8 cellular contexts compared by ENCODE assay signal in the genomic region with DNA sequence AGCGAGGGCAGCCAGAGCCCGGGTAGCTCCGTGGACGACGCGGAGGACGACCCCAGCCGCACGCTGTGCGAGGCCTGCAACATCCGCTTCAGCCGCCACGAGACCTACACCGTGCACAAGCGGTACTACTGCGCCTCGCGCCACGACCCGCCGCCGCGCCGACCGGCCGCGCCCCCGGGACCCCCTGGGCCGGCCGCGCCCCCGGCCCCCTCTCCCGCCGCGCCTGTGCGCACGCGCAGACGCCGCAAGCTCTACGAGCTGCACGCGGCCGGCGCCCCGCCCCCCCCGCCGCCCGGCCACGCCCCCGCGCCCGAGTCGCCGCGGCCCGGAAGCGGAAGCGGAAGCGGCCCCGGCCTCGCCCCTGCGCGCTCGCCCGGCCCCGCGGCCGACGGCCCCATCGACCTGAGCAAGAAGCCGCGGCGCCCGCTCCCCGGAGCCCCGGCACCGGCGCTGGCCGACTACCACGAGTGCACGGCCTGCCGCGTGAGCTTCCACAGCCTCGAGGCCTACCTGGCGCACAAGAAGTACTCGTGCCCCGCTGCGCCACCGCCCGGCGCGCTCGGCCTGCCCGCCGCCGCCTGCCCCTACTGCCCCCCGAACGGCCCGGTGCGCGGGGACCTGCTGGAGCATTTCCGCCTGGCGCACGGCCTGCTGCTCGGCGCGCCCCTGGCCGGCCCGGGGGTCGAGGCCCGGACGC. TPM values are rescaled to one million over a fixed set of nuclear protein-coding genes. Genes with fewer than 3 reads are reported as not detected.
A peak's percentile ranks its signal among the peaks of the same experiment; 100 is the strongest.
DNase-seq lines count a peak whose midpoint lies in the region; ATAC-seq, FAIRE-seq and TF ChIP-seq lines count a peak whose summit lies in the region.

No MANE protein-coding gene starts in this region.

- intact Hi-C loops in endothelial cell of umbilical vein (cut with micrococcal nuclease) = no loop called here

- peak; percentile 62 for FAIRE-seq in endothelial cell of umbilical vein (lab: Jason Lieb, UNC)

- no TSS peak for BruUV-seq in endothelial cell of umbilical vein (replicated peaks; lab: Mats Ljungman, UMichigan)

- no peaks in the 10 kb centered on the region for H3K4me1 ChIP-seq in endothelial cell of umbilical vein (ENCODE audit: control insufficient read depth, extremely low read depth, insufficient read depth, low read length)

- dilution Hi-C loops in endothelial cell of umbilical vein (cut with MboI; ENCODE audit: extremely low pct_ligation_motif_present, low sequenced_read_pairs) = no loop called here

- POLR2A ChIA-PET in endothelial cell of umbilical vein (lab: Charles Lee) = no interaction called here

- no peaks in the 10 kb centered on the region for H3K9me3 ChIP-seq in endothelial cell of umbilical vein (replicated peaks; ENCODE audit: control insufficient read depth, insufficient read depth, low read length)

- H3K4me2 ChIP-seq in endothelial cell of umbilical vein (ENCODE audit: insufficient read depth, low read length) = no peak overlapping the region

- H2AFZ ChIP-seq in endothelial cell of umbilical vein (ENCODE audit: low read depth, low read length) = peak overlapping the region; percentile 58

- no peaks in the 10 kb centered on the region for H3K9me1 ChIP-seq in endothelial cell of umbilical vein (replicated peaks; ENCODE audit: control insufficient read depth, extremely low read depth, insufficient read depth, low read length)

- H3K27me3 ChIP-seq in endothelial cell of umbilical vein (ENCODE audit: control insufficient read depth in 2 of 2, insufficient read depth in 2 of 2, low read length in 2 of 2) = peaks cover 0 to 4% of the 10 kb centered on the region in 2 experiments

- no peak for TF ChIP-seq CTCF in endothelial cell of umbilical vein (IDR thresholded peaks at IDR 0.05; ENCODE audit: extremely low read depth in 1 of 2, insufficient read depth in 1 of 2, low read depth in 1 of 2, low read length in 2 of 2)

- H3K9ac ChIP-seq in endothelial cell of umbilical vein (replicated peaks; ENCODE audit: extremely low read depth, insufficient read depth, low read length) = no peak overlapping the region

- no peaks in the 10 kb centered on the region for H3K36me3 ChIP-seq in endothelial cell of umbilical vein (ENCODE audit: control insufficient read depth in 2 of 2, extremely low read depth in 1 of 2, insufficient read depth in 2 of 2, low read length in 2 of 2)

- CTCF ChIA-PET in endothelial cell of umbilical vein (lab: Charles Lee) = interaction anchor here (0.8 to 1.6 kb wide), 3 partner anchors 25 to 91 kb away, joined by 3 to 8 read pairs (median 5); no protein-coding TSS in a partner anchor

- TF ChIP-seq POLR2A in endothelial cell of umbilical vein (IDR thresholded peaks at IDR 0.05; ENCODE audit: low read depth, low read length) = peak; percentile 66

- peak overlapping the region in 2 of 3 experiments; percentile 20 to 28 for H3K4me3 ChIP-seq in endothelial cell of umbilical vein (replicated peaks in 1 of 3; ENCODE audit: insufficient read depth in 1 of 3, low read depth in 1 of 3, low read length in 3 of 3)

- peak; percentile 53 for ATAC-seq in GM21576 (IDR thresholded peaks at IDR 0.05; ENCODE audit: unreplicated experiment)

- DNase-seq in DMS153 (lab: John Stamatoyannopoulos, UW) (peak; percentile 45), NCI-H1105 (lab: John Stamatoyannopoulos, UW) (peak; percentile 27), endothelial cell of umbilical vein (ENCODE audit: low read depth, low spot score) (peak; percentile 32), mucosa of gallbladder (ENCODE audit: low spot score) (peak; percentile 73), NCI-H2171 treated with DMSO at 0.1 percent for 48 hours (lab: John Stamatoyannopoulos, UW) (no peak)
- peak; percentile 28 for DNase-seq in activated CD8-positive, alpha-beta memory T cell treated with anti-CD3 and anti-CD28 coated beads, Interleukin-2, amount 50 U/mL, for 24 hours (ENCODE audit: extremely low read depth)
- peak; percentile 44 to 54 for DNase-seq in stimulated activated CD8-positive, alpha-beta memory T cell treated with anti-CD3 and anti-CD28 coated beads, Interleukin-4, amount 100 ng/mL, for 1 hour (ENCODE audit: low read depth in 2 of 2, low spot score in 1 of 2)

- no peaks in the 10 kb centered on the region for H4K20me1 ChIP-seq in endothelial cell of umbilical vein (replicated peaks; ENCODE audit: control insufficient read depth, extremely low read depth, insufficient read depth, low read length)

- no peaks in the 10 kb centered on the region for H3K79me2 ChIP-seq in endothelial cell of umbilical vein (ENCODE audit: control insufficient read depth, insufficient read depth, low read length)

- no peak overlapping the region for H3K27ac ChIP-seq in endothelial cell of umbilical vein (ENCODE audit: insufficient read depth, low read depth, low read length)

TF ChIP-seq in endothelial cell of umbilical vein, 7 proteins besides CTCF, POLR2A, EP300 and RAD21:
- TF ChIP-seq, protein P1, sequence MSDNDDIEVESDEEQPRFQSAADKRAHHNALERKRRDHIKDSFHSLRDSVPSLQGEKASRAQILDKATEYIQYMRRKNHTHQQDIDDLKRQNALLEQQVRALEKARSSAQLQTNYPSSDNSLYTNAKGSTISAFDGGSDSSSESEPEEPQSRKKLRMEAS (IDR thresholded peaks at IDR 0.05; ENCODE audit: insufficient read depth, insufficient read length) = peak; percentile 12
- TF ChIP-seq MYC (IDR thresholded peaks at IDR 0.05; ENCODE audit: low read depth, low read length) (no peak), FOS (IDR thresholded peaks at IDR 0.05; ENCODE audit: borderline replicate concordance, insufficient read depth, low read length) (no peak), GATA2 (IDR thresholded peaks at IDR 0.05; ENCODE audit: insufficient read depth, insufficient read length, low read depth, low read length) (no peak), POLR2AphosphoS5 (IDR thresholded peaks at IDR 0.05; ENCODE audit: insufficient read depth, low read depth, low read length) (peak; percentile 93)

RNA-seq across cellular contexts. Expression of gene ZC3H18, which starts 36.1 kb away (rescaled TPM):
- total RNA-seq in endothelial cell of umbilical vein = 52.8 and 59.6 TPM in 2 replicates
- 12.1 and 12.7 TPM in 2 replicates for polyA plus RNA-seq in endothelial cell of umbilical vein
- polyA plus RNA-seq in endothelial cell of umbilical vein (2011; cell fraction: cytosol; rRNA removed) = 14.5 and 16.9 TPM in 2 replicates
- polyA plus RNA-seq in endothelial cell of umbilical vein (2011; cell fraction: nucleus; rRNA removed) = 56.0 and 60.2 TPM in 2 replicates
- polyA plus RNA-seq in endothelial cell of umbilical vein (2012) = 27.9 and 28.1 TPM in 2 replicates
- polyA minus RNA-seq in endothelial cell of umbilical vein = 9.2 and 9.8 TPM in 2 replicates
- 21.1 TPM for polyA minus RNA-seq in endothelial cell of umbilical vein (2011; cell fraction: cytosol; rRNA and poly(A)+ RNA removed)
- 13.8 and 15.4 TPM in 2 replicates for polyA minus RNA-seq in endothelial cell of umbilical vein (2011; cell fraction: nucleus; rRNA and poly(A)+ RNA removed)
- 43.4 TPM for total RNA-seq in mucosa of gallbladder
